Comparison of ENCODE assay signal across 25 cellular contexts in genomic region chr4:123351713-123352112, GRCh38. TPM values are rescaled to one million over a fixed set of nuclear protein-coding genes. Genes with fewer than 3 reads are reported as not detected.
A peak's percentile ranks its signal among the peaks of the same experiment; 100 is the strongest.
DNase-seq lines count a peak whose midpoint lies in the region; ATAC-seq and TF ChIP-seq lines count a peak whose summit lies in the region.
"Had no signal": no experiment of that assay in that cellular context is flagged by ENCODE, and none has a peak within 500 bp of the region (broad histone marks: within the 10 kb centered on the region; RNA-seq: fewer than 3 reads in every experiment).

No MANE protein-coding gene starts in this region.

- H3K4me1 ChIP-seq in upper lobe of right lung = no peaks in the 10 kb centered on the region

- peak; percentile 4 for DNase-seq in NCI-H748 (lab: John Stamatoyannopoulos, UW; ENCODE audit: unreplicated experiment)
- DNase-seq in NCI-H748 treated with DMSO at 0.1 percent for 48 hours (lab: John Stamatoyannopoulos, UW) = no peak
- DNase-seq in epithelial cell of proximal tubule (ENCODE audit: low read depth) = peak; percentile 37
- no peak for DNase-seq in naive B cell
- DNase-seq in upper lobe of right lung = no peak
- DNase-seq in NCI-H1048 (lab: John Stamatoyannopoulos, UW) = no peak
- DNase-seq in Ammon's horn (ENCODE audit: low spot score) = no peak
- DNase-seq: 8988T; activated CD4-positive, alpha-beta T cell treated with anti-CD3 and anti-CD28 coated beads, Interleukin-2, amount 50 U/mL, for 1 hour; activated naive CD8-positive, alpha-beta T cell treated with anti-CD3 and anti-CD28 coated beads for 36 hours; activated T-cell treated with anti-CD3 and anti-CD28 coated beads, Interleukin-2, amount 50 U/mL, for 24 hours; DMS79; endodermal cell; NCI-H2029 treated with DMSO at 0.1 percent for 48 hours; NCI-H524 treated with DMSO at 0.1 percent for 48 hours; sigmoid colon; stimulated activated CD4-positive, alpha-beta T cell treated with anti-CD3 and anti-CD28 coated beads, Interleukin-4, amount 100 ng/mL, for 4 hours had no signal

- H3K9me3 ChIP-seq in upper lobe of right lung = no peaks in the 10 kb centered on the region
- H3K9me3 ChIP-seq: MG63, neutrophil, sigmoid colon, thoracic aorta had no signal

- H3K27ac ChIP-seq in upper lobe of right lung = no peak overlapping the region
- H3K27ac ChIP-seq: C4-2B, cardiac muscle cell, neutrophil, thoracic aorta had no signal

- H3K36me3 ChIP-seq in upper lobe of right lung = no peaks in the 10 kb centered on the region
- H3K36me3 ChIP-seq: cardiac muscle cell, MG63, neutrophil, sigmoid colon, thoracic aorta had no signal

- TF ChIP-seq CTCF in epithelial cell of proximal tubule (conservative IDR thresholded peaks at IDR 0.05; ENCODE audit: low read depth, low read length) (no peak), upper lobe of right lung (IDR thresholded peaks at IDR 0.05) (no peak)

- peaks cover 9 to 22% (median 15%) of the 10 kb centered on the region in 3 donors for H3K4me1 Mint-ChIP-seq in naive B cell

- H3K27ac Mint-ChIP-seq in naive B cell = peak overlapping the region in 4 of 6 donors; percentile 12 to 29 (median 22)
- H3K27ac Mint-ChIP-seq: activated naive CD8-positive, alpha-beta T cell treated with anti-CD3 and anti-CD28 coated beads for 36 hours; activated T-cell treated with anti-CD3 and anti-CD28 coated beads, Interleukin-2, amount 50 U/mL, for 24 hours; endodermal cell; memory B cell had no signal

- H3K36me3 Mint-ChIP-seq in naive B cell = no peaks in the 10 kb centered on the region
- H3K36me3 Mint-ChIP-seq: activated naive CD8-positive, alpha-beta T cell treated with anti-CD3 and anti-CD28 coated beads for 36 hours; memory B cell had no signal

- no peaks in the 10 kb centered on the region for H3K27me3 Mint-ChIP-seq in naive B cell

- no peaks in the 10 kb centered on the region for H3K27me3 ChIP-seq in upper lobe of right lung
- H3K27me3 ChIP-seq: cardiac muscle cell, MG63, neutrophil, sigmoid colon had no signal

- ATAC-seq in naive B cell (ENCODE audit: low read depth in 2 of 2) = no peak
- ATAC-seq in upper lobe of right lung = peak; percentile 37
- ATAC-seq in HG03457 (IDR thresholded peaks at IDR 0.05; ENCODE audit: unreplicated experiment) = no peak
- ATAC-seq: Panc1 had no signal

- intact Hi-C loops in upper lobe of right lung (cut with DNase I) = no loop called here

- H3K4me3 ChIP-seq in epithelial cell of proximal tubule (ENCODE audit: low read depth, low read length) (peak overlapping the region; percentile 51), upper lobe of right lung (no peak overlapping the region)
- H3K4me3 ChIP-seq: cardiac muscle cell, MG63, sigmoid colon, thoracic aorta had no signal

- peak overlapping the region in 1 of 8 donors; percentile 9 for H3K4me3 Mint-ChIP-seq in naive B cell
- H3K4me3 Mint-ChIP-seq: activated naive CD8-positive, alpha-beta T cell treated with anti-CD3 and anti-CD28 coated beads for 36 hours; activated T-cell treated with anti-CD3 and anti-CD28 coated beads, Interleukin-2, amount 50 U/mL, for 24 hours; endodermal cell; memory B cell had no signal

- peaks cover 0 to 2% (median 0%) of the 10 kb centered on the region in 7 donors for H3K9me3 Mint-ChIP-seq in naive B cell
- H3K9me3 Mint-ChIP-seq: activated naive CD8-positive, alpha-beta T cell treated with anti-CD3 and anti-CD28 coated beads for 36 hours; activated T-cell treated with anti-CD3 and anti-CD28 coated beads, Interleukin-2, amount 50 U/mL, for 24 hours; endodermal cell; memory B cell had no signal

RNA-seq across cellular contexts. Expression of gene SPRY1, which starts 44.9 kb away (rescaled TPM):
- total RNA-seq in epithelial cell of proximal tubule (6.4 and 14.8 TPM in 2 replicates), upper lobe of right lung (134 TPM)
- 10 to 100 TPM; 24.3 to 44.1 (median 31.5) TPM for polyA plus RNA-seq in naive B cell (ENCODE audit: low read depth in 6 of 6)

Comparison
In these comparisons a context has a peak if more than half of its experiments do, and no peak if none do; other contexts are left out.
1. DNase-seq: peak in NCI-H748 (single experiment) and epithelial cell of proximal tubule (single experiment); none in NCI-H748 treated with DMSO at 0.1 percent for 48 hours (single experiment), naive B cell (single experiment), upper lobe of right lung (single experiment), NCI-H1048 (single experiment) and Ammon's horn (single experiment).